Comparison of ENCODE assay signal across 28 cellular contexts in the genomic region with DNA sequence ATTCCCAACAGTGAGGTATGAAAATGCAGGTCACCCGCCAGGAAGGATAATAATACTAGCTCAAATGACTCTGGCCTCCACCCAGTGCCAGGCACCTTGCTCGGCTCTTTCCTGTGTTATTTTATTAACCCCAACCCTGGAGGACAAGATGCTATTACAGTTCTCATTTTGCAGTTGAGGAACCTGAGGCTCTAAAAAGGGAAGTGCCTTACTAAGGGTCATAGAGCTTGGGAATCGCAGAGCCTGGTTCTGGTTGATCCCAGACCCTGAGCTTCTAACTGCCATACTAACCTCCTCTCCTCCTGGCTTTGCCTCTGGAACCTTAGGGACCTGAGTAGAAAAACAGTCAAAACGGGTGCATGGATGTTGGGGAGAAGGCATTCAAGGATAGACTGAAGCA. TPM values are rescaled to one million over a fixed set of nuclear protein-coding genes. Genes with fewer than 3 reads are reported as not detected.
"Had no signal": no experiment of that assay in that cellular context is flagged by ENCODE, and none has a peak within 500 bp of the region (broad histone marks: within the 10 kb centered on the region; RNA-seq: fewer than 3 reads in every experiment).

No MANE protein-coding gene starts in this region.

- FAIRE-seq: astrocyte, colon, TTC549 had no signal

- H3K27ac ChIP-seq: cardiac muscle cell, SJSA1 had no signal

- H3K4me3 ChIP-seq: cardiac muscle cell, SJSA1 had no signal

- ATAC-seq: activated T-cell treated with anti-CD3 and anti-CD28 coated beads, Interleukin-2, amount 50 U/mL, for 4 hours; Panc1; Right ventricle myocardium inferior; SK-N-SH treated with all-trans-retinoic acid at 6 μM for 48 hours; T-helper 17 cell had no signal

- DNase-seq: activated B cell treated with CpG ODN at 0.5 μM for 24 hours; activated CD4-positive, alpha-beta memory T cell treated with anti-CD3 and anti-CD28 coated beads for 36 hours; activated CD4-positive, alpha-beta T cell treated with anti-CD3 and anti-CD28 coated beads for 1 hour; activated CD4-positive, alpha-beta T cell treated with anti-CD3 and anti-CD28 coated beads, Interleukin-2, amount 10 ng/mL, durations not matched to agents 7 days and 5 days; activated CD8-positive, alpha-beta memory T cell treated with anti-CD3 and anti-CD28 coated beads for 24 hours; activated effector memory CD4-positive, alpha-beta T cell treated with anti-CD3 and anti-CD28 coated beads, Interleukin-2, amount 50 U/mL, for 16 hours; activated naive CD4-positive, alpha-beta T cell treated with Interleukin-2 at 50 U/mL for 16 hours; activated T-cell treated with anti-CD3 and anti-CD28 coated beads, Interleukin-2, amount 50 U/mL, for 4 hours; amygdala; NCI-H1105; NCI-H1436; NCI-H1694 treated with DMSO at 0.1 percent for 48 hours; NCI-H2029 treated with DMSO at 0.1 percent for 48 hours; NCI-H510A treated with DMSO at 0.1 percent for 48 hours; NCI-H69; NK-92 treated with Interleukin-12 subunit alpha and Interleukin-12 subunit beta, amount 100 ng/mL, for 24 hours; OCI-M1; RPMI8226; T-helper 17 cell; T-helper 9 cell had no signal

- H3K9me3 ChIP-seq: SJSA1 had no signal

- H3K36me3 ChIP-seq: cardiac muscle cell, SJSA1 had no signal

- H3K27me3 ChIP-seq: SJSA1 had no signal

RNA-seq across cellular contexts. Expression of a gene that starts 7.7 kb away (rescaled TPM):
- total RNA-seq: activated B cell treated with CpG ODN at 0.5 μM for 24 hours; activated CD4-positive, alpha-beta memory T cell treated with anti-CD3 and anti-CD28 coated beads for 36 hours; activated CD4-positive, alpha-beta T cell treated with anti-CD3 and anti-CD28 coated beads, Interleukin-2, amount 10 ng/mL, durations not matched to agents 7 days and 5 days; activated T-cell treated with anti-CD3 and anti-CD28 coated beads, Interleukin-2, amount 50 U/mL, for 4 hours; Right ventricle myocardium inferior; T-helper 17 cell had no signal
